In genomic region chr10:18104223-18104872, GRCh38 we compare ENCODE assay signal across 8 cellular contexts. TPM values are rescaled to one million over a fixed set of nuclear protein-coding genes. Genes with fewer than 3 reads are reported as not detected.
A peak's percentile ranks its signal among the peaks of the same experiment; 100 is the strongest.
DNase-seq lines count a peak whose midpoint lies in the region; ATAC-seq and TF ChIP-seq lines count a peak whose summit lies in the region.

No MANE protein-coding gene starts in this region.

- H3K9me2 ChIP-seq in Karpas-422 (replicated peaks; ENCODE audit: insufficient read depth, low read length), result no peaks in the 10 kb centered on the region

- H4K20me1 ChIP-seq in Karpas-422 (ENCODE audit: insufficient read depth, low read depth, low read length), result no peaks in the 10 kb centered on the region

- H3K79me2 ChIP-seq in Karpas-422 (ENCODE audit: low read length), result no peaks in the 10 kb centered on the region

- no peaks in the 10 kb centered on the region for H3K9me3 Mint-ChIP-seq in endodermal cell

- no peak overlapping the region for H3K4me3 Mint-ChIP-seq in endodermal cell

- H3K4me3 ChIP-seq in Karpas-422 (ENCODE audit: low read length) (no peak overlapping the region), endodermal cell (ENCODE audit: low read length) (no peak overlapping the region), thoracic aorta (peak overlapping the region; percentile 18)

- H3K4me1 ChIP-seq in Karpas-422 (ENCODE audit: low read length) (peaks cover 2% of the 10 kb centered on the region; the same call in 1 of the 2 replicates), endodermal cell (ENCODE audit: control insufficient read depth, insufficient read depth, low read length) (no peaks in the 10 kb centered on the region), thoracic aorta (ENCODE audit: control insufficient read depth in 1 of 2, low read depth in 2 of 2) (peaks cover 0 to 5% of the 10 kb centered on the region in 2 donors)

- H3K27ac ChIP-seq in Karpas-422 (ENCODE audit: low read length) (no peak overlapping the region), endodermal cell (ENCODE audit: low read depth, low read length) (no peak overlapping the region), thoracic aorta (no peak overlapping the region)

- H3K4me2 ChIP-seq in Karpas-422 (ENCODE audit: low read depth, low read length, poor library complexity, severe bottlenecking), result no peak overlapping the region

- ATAC-seq in thoracic aorta (ENCODE audit: insufficient number of reproducible peaks, low FRiP score, low read depth) (no peak), GM18867 (IDR thresholded peaks at IDR 0.05; ENCODE audit: unreplicated experiment) (no peak)

- H2AFZ ChIP-seq in Karpas-422 (ENCODE audit: low read length), result no peak overlapping the region

- no peak overlapping the region for H3K27ac Mint-ChIP-seq in endodermal cell

- H3K36me3 Mint-ChIP-seq in endodermal cell (ENCODE audit: low read depth), result no peaks in the 10 kb centered on the region

- H3K4me1 Mint-ChIP-seq in endodermal cell, result no peaks in the 10 kb centered on the region

- 79 to 87% methylated on average over 9 to 10 of the region's 10 CpGs for WGBS in endodermal cell (ENCODE audit: insufficient coverage in 1 of 2, insufficient read length in 1 of 2), 2 experiments

- H3K9ac ChIP-seq in Karpas-422 (ENCODE audit: low read length) (no peak overlapping the region), endodermal cell (ENCODE audit: extremely low read depth, low read length, poor library complexity, severe bottlenecking) (no peak overlapping the region)

- H3K9me3 ChIP-seq in Karpas-422 (ENCODE audit: low read length) (no peaks in the 10 kb centered on the region), endodermal cell (ENCODE audit: control insufficient read depth, low read length) (no peaks in the 10 kb centered on the region), thoracic aorta (no peaks in the 10 kb centered on the region)

- H3K27me3 Mint-ChIP-seq in endodermal cell (ENCODE audit: insufficient read depth), result no peaks in the 10 kb centered on the region

- H3K36me3 ChIP-seq in Karpas-422 (ENCODE audit: insufficient read depth, low read length) (no peaks in the 10 kb centered on the region), endodermal cell (ENCODE audit: control insufficient read depth, insufficient read depth, low read length) (no peaks in the 10 kb centered on the region), thoracic aorta (no peaks in the 10 kb centered on the region)

- TF ChIP-seq CTCF in endodermal cell (conservative IDR thresholded peaks at IDR 0.05) (peak; percentile 87), thoracic aorta (IDR thresholded peaks at IDR 0.05) (peak; percentile 81)

- DNase-seq in NCI-H1417 (lab: John Stamatoyannopoulos, UW), result peak; percentile 0 to 21 (median 0)
- no peak for DNase-seq in NCI-H1417 treated with DMSO at 0.1 percent for 48 hours (lab: John Stamatoyannopoulos, UW)
- peak; percentile 78 for DNase-seq in Karpas-422
- DNase-seq in activated CD4-positive, CD25-positive, alpha-beta regulatory T cell treated with anti-CD3 and anti-CD28 coated beads, Interleukin-2, amount 50 U/mL, for 72 hours, result peak; percentile 36
- DNase-seq in endodermal cell, result peak; percentile 83
- peak; percentile 32 for DNase-seq in midbrain (lab: John Stamatoyannopoulos, UW)
- peak; percentile 21 for DNase-seq in thoracic aorta (ENCODE audit: low spot score)

- H3K27me3 ChIP-seq in Karpas-422 (ENCODE audit: low read length) (no peaks in the 10 kb centered on the region), endodermal cell (ENCODE audit: control insufficient read depth, insufficient read depth, low read length, poor library complexity, severe bottlenecking) (no peaks in the 10 kb centered on the region), thoracic aorta (replicated peaks; ENCODE audit: insufficient read depth) (no peaks in the 10 kb centered on the region)

RNA-seq across cellular contexts. Expression of gene CACNB2, which starts 35.9 kb away (rescaled TPM):
- not detected in 2 replicates for total RNA-seq in Karpas-422 (2014; rRNA removed; shearing (Covaris generic); ENCODE audit: low replicate concordance)
- total RNA-seq in endodermal cell (1 to 10 TPM; 1.9 to 4.6 TPM), thoracic aorta (10 to 100 TPM in 1 of 2 donors, 1 to 10 TPM in 1; 4.5 to 56.7 TPM)
- 1.6 TPM for polyA plus RNA-seq in endodermal cell (2013, experiment 1 of 2)
- 0.91 TPM for polyA plus RNA-seq in endodermal cell (2013, experiment 2 of 2)
